ENCODE assay signal across 1 cellular context in the genomic region with DNA sequence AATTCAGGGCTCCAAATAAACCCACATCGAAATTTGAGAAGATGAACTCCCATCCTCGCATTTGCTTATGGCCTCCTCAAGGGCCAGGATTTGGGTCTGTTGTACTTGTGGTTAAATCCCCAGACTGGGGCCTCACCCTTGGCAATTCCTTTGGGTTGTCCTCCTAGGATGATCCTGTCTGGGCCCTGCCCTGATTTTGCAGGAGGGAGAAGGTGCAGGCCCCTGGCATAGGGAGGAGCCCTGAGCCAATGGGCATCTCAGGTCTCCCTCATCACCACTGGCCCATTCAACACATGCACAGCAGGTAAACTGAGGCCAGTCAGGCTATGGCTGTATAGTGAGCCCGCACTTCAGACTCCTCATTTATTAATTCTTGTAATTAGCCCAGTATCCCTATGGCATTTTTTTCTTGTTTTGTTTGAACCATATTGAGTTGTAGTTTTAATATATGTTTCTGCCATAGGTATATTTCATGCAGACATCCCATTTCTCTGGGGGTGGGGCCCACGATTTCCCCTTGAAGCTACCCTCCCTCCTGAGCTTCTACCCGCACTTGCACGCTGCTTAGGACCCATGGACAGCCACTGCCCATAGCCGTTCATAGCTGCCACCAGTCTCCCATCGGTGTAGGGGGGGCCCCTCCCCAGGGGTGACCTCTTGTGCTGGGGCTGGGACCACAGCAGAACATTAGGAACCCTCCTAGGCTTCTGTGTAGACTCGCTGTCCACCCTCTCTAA.
TF ChIP-seq lines count a peak whose summit lies in the region.

No MANE protein-coding gene starts in this region.

TF ChIP-seq in A549, 52 proteins besides CTCF, POLR2A, EP300 and RAD21 (continued from another document):
- TF ChIP-seq, protein P1, sequence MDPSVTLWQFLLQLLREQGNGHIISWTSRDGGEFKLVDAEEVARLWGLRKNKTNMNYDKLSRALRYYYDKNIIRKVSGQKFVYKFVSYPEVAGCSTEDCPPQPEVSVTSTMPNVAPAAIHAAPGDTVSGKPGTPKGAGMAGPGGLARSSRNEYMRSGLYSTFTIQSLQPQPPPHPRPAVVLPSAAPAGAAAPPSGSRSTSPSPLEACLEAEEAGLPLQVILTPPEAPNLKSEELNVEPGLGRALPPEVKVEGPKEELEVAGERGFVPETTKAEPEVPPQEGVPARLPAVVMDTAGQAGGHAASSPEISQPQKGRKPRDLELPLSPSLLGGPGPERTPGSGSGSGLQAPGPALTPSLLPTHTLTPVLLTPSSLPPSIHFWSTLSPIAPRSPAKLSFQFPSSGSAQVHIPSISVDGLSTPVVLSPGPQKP (IDR thresholded peaks at IDR 0.05; ENCODE audit: low read depth, low read length) = no peak
